In the genomic region with DNA sequence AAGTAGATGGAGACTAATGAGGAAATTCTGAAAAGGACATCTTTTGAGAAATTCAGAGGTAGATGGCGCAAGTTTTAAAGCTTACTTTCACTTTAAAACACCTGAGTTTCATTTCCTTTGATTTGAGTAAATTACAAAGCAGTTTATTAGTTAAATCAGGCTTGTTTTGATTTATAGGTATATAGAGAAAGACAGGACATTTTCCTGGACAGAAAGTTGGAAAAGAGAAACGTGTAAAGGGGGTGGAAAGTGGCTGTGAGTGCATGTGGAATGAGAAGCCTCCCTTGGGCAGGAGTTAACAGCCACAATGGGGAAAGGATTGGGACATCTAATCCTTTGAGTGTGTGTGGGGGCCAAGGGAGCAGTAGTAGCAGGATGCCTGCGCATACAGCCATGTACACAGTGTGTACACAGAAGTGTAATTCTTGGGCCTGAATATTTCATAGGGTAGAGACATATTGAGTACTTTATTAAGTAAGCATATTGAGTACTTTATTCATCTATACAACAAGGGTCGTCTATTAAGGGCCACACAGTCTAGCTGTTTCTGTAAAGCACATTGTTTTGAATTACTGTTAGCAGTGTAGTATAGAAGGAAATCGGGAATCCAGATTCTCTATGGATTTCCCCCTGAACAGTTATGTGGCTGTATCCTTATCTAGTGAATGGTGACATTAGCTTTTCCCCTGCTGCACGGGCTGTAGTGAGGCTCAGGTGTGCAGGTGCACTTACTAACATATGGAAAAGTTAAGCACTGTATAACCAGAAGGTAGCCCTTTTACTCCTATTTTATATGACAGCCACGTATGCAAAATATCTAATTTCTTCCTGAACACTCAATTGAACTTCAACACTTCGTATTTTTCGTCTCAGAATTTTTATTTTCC, we compare ENCODE assay signal across 1 cellular context.
TF ChIP-seq lines count a peak whose summit lies in the region.

No MANE protein-coding gene starts in this region.

TF ChIP-seq in GM23338, 12 proteins besides CTCF, POLR2A, EP300 and RAD21 (continued from another document):
- TF ChIP-seq JUNB (IDR thresholded peaks at IDR 0.05; ENCODE audit: unreplicated experiment): no peak
- TF ChIP-seq ZNF331 (CRISPR knock-in tag; IDR thresholded peaks at IDR 0.05; ENCODE audit: low read depth): no peak
- no peak for TF ChIP-seq EZH2phosphoT487 (IDR thresholded peaks at IDR 0.05; ENCODE audit: unreplicated experiment)
- TF ChIP-seq STAT1 (IDR thresholded peaks at IDR 0.05; ENCODE audit: unreplicated experiment): no peak
TF ChIP-seq in GM23338: peak in this region for 0.
